ENCODE assay signal across 28 cellular contexts in the genomic region with DNA sequence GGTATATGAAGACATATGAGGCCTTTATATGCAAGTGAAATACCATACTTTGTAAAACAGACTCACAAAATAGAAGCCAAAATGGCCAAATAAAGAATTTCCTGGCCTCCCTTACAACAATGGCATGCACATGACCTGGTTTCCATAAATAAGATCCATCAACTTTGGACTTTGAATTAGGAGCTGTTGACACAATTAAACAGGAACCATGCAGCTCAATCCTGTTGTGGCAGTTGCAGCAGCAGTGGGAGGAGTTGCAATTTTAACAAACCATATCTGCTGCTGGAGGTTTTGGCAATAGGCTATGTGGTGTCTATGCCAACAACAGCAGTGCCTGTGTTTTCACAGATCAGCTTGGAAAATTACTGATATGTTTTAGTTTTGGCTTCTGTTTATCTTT.
A peak's percentile ranks its signal among the peaks of the same experiment; 100 is the strongest.
DNase-seq lines count a peak whose midpoint lies in the region; ATAC-seq and TF ChIP-seq lines count a peak whose summit lies in the region.
"Had no signal": no experiment of that assay in that cellular context is flagged by ENCODE, and none has a peak within 500 bp of the region (broad histone marks: within the 10 kb centered on the region; RNA-seq: fewer than 3 reads in every experiment).

No MANE protein-coding gene starts in this region.

- no peaks in the 10 kb centered on the region for H3K79me2 ChIP-seq in hepatocyte

- H2AFZ ChIP-seq in hepatocyte: no peak overlapping the region

- no peaks in the 10 kb centered on the region for H3K9me2 ChIP-seq in hepatocyte (replicated peaks; ENCODE audit: insufficient read depth)

- no peaks in the 10 kb centered on the region for H3K36me3 ChIP-seq in hepatocyte (replicated peaks; ENCODE audit: insufficient read depth, low read depth)
- H3K36me3 ChIP-seq: ascending aorta; BLaER1 treated with 17β-estradiol and CSF1 and Interleukin-3, amounts not matched to agents 10 nM and 100 nM; HAP-1; heart left ventricle; upper lobe of left lung had no signal

- H3K27me3 ChIP-seq in hepatocyte: no peaks in the 10 kb centered on the region
- H3K27me3 ChIP-seq: ascending aorta; BLaER1 treated with 17β-estradiol and CSF1 and Interleukin-3, amounts not matched to agents 10 nM and 100 nM; heart left ventricle; upper lobe of left lung had no signal

- H4K20me1 ChIP-seq in hepatocyte (ENCODE audit: insufficient read depth, poor library complexity, severe bottlenecking): no peaks in the 10 kb centered on the region
- H4K20me1 ChIP-seq: BLaER1 treated with 17β-estradiol and CSF1 and Interleukin-3, amounts not matched to agents 10 nM and 100 nM had no signal

- H3K4me3 ChIP-seq in astrocyte of the cerebellum (ENCODE audit: low read depth, low read length) (no peak overlapping the region), hepatocyte (no peak overlapping the region)
- H3K4me3 ChIP-seq: ascending aorta; BLaER1 treated with 17β-estradiol and CSF1 and Interleukin-3, amounts not matched to agents 10 nM and 100 nM; HAP-1; heart left ventricle; lung; upper lobe of left lung had no signal

- TF ChIP-seq CTCF in 22Rv1 (IDR thresholded peaks at IDR 0.05) (no peak), astrocyte of the cerebellum (IDR thresholded peaks at IDR 0.05; ENCODE audit: low read depth, low read length, missing control alignments) (no peak), hepatocyte (IDR thresholded peaks at IDR 0.05; ENCODE audit: poor library complexity) (no peak)

- ATAC-seq in HG03565 (IDR thresholded peaks at IDR 0.05; ENCODE audit: unreplicated experiment): no peak
- ATAC-seq: heart left ventricle; stimulated activated effector memory CD8-positive, alpha-beta T cell treated with anti-CD3 and anti-CD28 coated beads, Interleukin-12 subunit alpha, Interleukin-12 subunit beta, amount 100 ng/mL, for 72 hours; WTC11 had no signal

- no peaks in the 10 kb centered on the region for H3K9me3 ChIP-seq in hepatocyte (ENCODE audit: low read depth)
- H3K9me3 ChIP-seq: ascending aorta; BLaER1 treated with 17β-estradiol and CSF1 and Interleukin-3, amounts not matched to agents 10 nM and 100 nM; HAP-1; upper lobe of left lung had no signal

- in situ Hi-C loops in astrocyte of the cerebellum (cut with HindIII; ENCODE audit: low sequenced_read_pairs): no loop called here

- H3K27ac ChIP-seq in 22Rv1 (peak overlapping the region; percentile 44), hepatocyte (no peak overlapping the region)
- H3K27ac ChIP-seq: ascending aorta; BLaER1 treated with 17β-estradiol and CSF1 and Interleukin-3, amounts not matched to agents 10 nM and 100 nM; heart left ventricle; RWPE1; upper lobe of left lung had no signal

- H3K4me1 ChIP-seq in hepatocyte (ENCODE audit: insufficient read depth): no peaks in the 10 kb centered on the region
- H3K4me1 ChIP-seq: ascending aorta; BLaER1 treated with 17β-estradiol and CSF1 and Interleukin-3, amounts not matched to agents 10 nM and 100 nM; HAP-1; heart left ventricle; upper lobe of left lung had no signal

- peak; percentile 81 for DNase-seq in DMS53 (lab: John Stamatoyannopoulos, UW)
- DNase-seq in astrocyte of the cerebellum (ENCODE audit: low read depth): peak; percentile 34
- peak; percentile 6 for DNase-seq in hepatocyte (ENCODE audit: low spot score)
- DNase-seq in HT-29 (ENCODE audit: low spot score): no peak
- DNase-seq in NK-92 treated with Interleukin-12 subunit alpha and Interleukin-12 subunit beta, amount 100 ng/mL, for 24 hours (lab: John Stamatoyannopoulos, UW): no peak
- no peak for DNase-seq in DMS114 treated with DMSO at 0.1 percent for 48 hours (lab: John Stamatoyannopoulos, UW; ENCODE audit: unreplicated experiment)
- DNase-seq: activated CD4-positive, alpha-beta T cell treated with anti-CD3 and anti-CD28 coated beads, Interleukin-2, amount 10 ng/mL, durations not matched to agents 24 days and 14 days; activated gamma-delta T cell; activated naive CD8-positive, alpha-beta T cell treated with anti-CD3 and anti-CD28 coated beads, Interleukin-2, amount 10 ng/mL, durations not matched to agents 7 days and 5 days; activated T-cell treated with anti-CD3 and anti-CD28 coated beads, Interleukin-2, amount 50 U/mL, for 1 hour; central memory CD4-positive, alpha-beta T cell; DMS79; erythroblast; foreskin melanocyte; heart left ventricle; Kasumi-1; NCI-H1694 treated with DMSO at 0.1 percent for 48 hours; NCI-H526; upper lobe of left lung had no signal

- H3K4me2 ChIP-seq in hepatocyte: no peak overlapping the region
- H3K4me2 ChIP-seq: BLaER1 treated with 17β-estradiol and CSF1 and Interleukin-3, amounts not matched to agents 10 nM and 100 nM had no signal

Comparison
In these comparisons a context has a peak if more than half of its experiments do, and no peak if none do; other contexts are left out.
1. DNase-seq: peak in DMS53 (single experiment), astrocyte of the cerebellum (single experiment) and hepatocyte (single experiment); none in HT-29 (single experiment), NK-92 treated with Interleukin-12 subunit alpha and Interleukin-12 subunit beta, amount 100 ng/mL, for 24 hours (single experiment) and DMS114 treated with DMSO at 0.1 percent for 48 hours (single experiment).